19 cellular contexts compared by ENCODE assay signal in genomic region chr21:43708745-43709381, GRCh38. TPM values are rescaled to one million over a fixed set of nuclear protein-coding genes. Genes with fewer than 3 reads are reported as not detected.
DNase-seq lines count a peak whose midpoint lies in the region; ATAC-seq, FAIRE-seq and TF ChIP-seq lines count a peak whose summit lies in the region.
"Had no signal": no experiment of that assay in that cellular context is flagged by ENCODE, and none has a peak within 500 bp of the region (broad histone marks: within the 10 kb centered on the region; RNA-seq: fewer than 3 reads in every experiment).

No MANE protein-coding gene starts in this region.

- no peak for TF ChIP-seq EP300 in K562 (IDR thresholded peaks at IDR 0.05; ENCODE audit: low read length)

- 70% methylated on average over 13 of the region's 13 CpGs for WGBS in K562 (ENCODE audit: insufficient coverage, low coverage, missing lambda C conversion rate)

- H3K4me1 ChIP-seq in K562 (replicated peaks in 1 of 2; ENCODE audit: control insufficient read depth in 2 of 2, insufficient read depth in 2 of 2, low read length in 2 of 2) (peaks cover 8 to 22% of the 10 kb centered on the region in 2 experiments; a peak in 3 of 5 replicates), osteoblast (ENCODE audit: insufficient read depth, low read length) (peaks cover 12% of the 10 kb centered on the region)
- H3K4me1 ChIP-seq: BLaER1 had no signal

- no TSS peak for BruUV-seq in K562 (replicated peaks; lab: Mats Ljungman, UMichigan)

- H3K9me3 ChIP-seq in K562 (replicated peaks; ENCODE audit: control insufficient read depth, insufficient read depth, low read depth, low read length) (no peaks in the 10 kb centered on the region), osteoblast (ENCODE audit: low read depth, low read length) (no peaks in the 10 kb centered on the region)
- H3K9me3 ChIP-seq: BLaER1 had no signal

- DNase-seq in NCI-H146 (lab: John Stamatoyannopoulos, UW): peak; percentile 38
- no peak for DNase-seq in NCI-H146 treated with DMSO at 0.1 percent for 48 hours (lab: John Stamatoyannopoulos, UW; ENCODE audit: unreplicated experiment)
- DNase-seq in HEK293T (ENCODE audit: extremely low spot score): no peak
- no peak for DNase-seq in K562 (ENCODE audit: extremely low read depth in 1 of 4, low spot score in 3 of 4)
- DNase-seq in osteoblast (ENCODE audit: insufficient read length, low spot score, missing footprints): peak; percentile 3
- DNase-seq in activated CD8-positive, alpha-beta memory T cell treated with anti-CD3 and anti-CD28 coated beads, Interleukin-2, amount 10 ng/mL, durations not matched to agents 7 days and 5 days: no peak
- DNase-seq: 8988T; Calu3; CD4-positive, alpha-beta memory T cell; DMS79 treated with DMSO at 0.1 percent for 48 hours; GF-D8; GOT3; H9; HFFc6; KBM-7 had no signal

- POLR2A ChIA-PET in HEK293T (lab: Yijun Ruan, JAX) (no interaction called here), K562 (lab: Yijun Ruan, JAX) (no interaction called here)

- H3K4me3 ChIP-seq in K562: no peak overlapping the region
- no peak overlapping the region for H3K4me3 ChIP-seq in osteoblast (ENCODE audit: insufficient read depth, low read length)
- H3K4me3 ChIP-seq: BLaER1 had no signal

- TF ChIP-seq CTCF in K562 (IDR thresholded peaks at IDR 0.05 in 2 of 3, conservative IDR thresholded peaks at IDR 0.05 in 1 of 3; ENCODE audit: insufficient read depth in 2 of 3, low read depth in 1 of 3, low read length in 3 of 3): no peak
- TF ChIP-seq CTCF in osteoblast (IDR thresholded peaks at IDR 0.05; ENCODE audit: extremely low read depth, low read depth, low read length): no peak

- no peak overlapping the region for H3K4me3 Mint-ChIP-seq in activated CD8-positive, alpha-beta memory T cell treated with anti-CD3 and anti-CD28 coated beads, Interleukin-2, amount 10 ng/mL, durations not matched to agents 7 days and 5 days
- H3K4me3 Mint-ChIP-seq: CD14-positive monocyte, H9, HFFc6 had no signal

- H3K27ac Mint-ChIP-seq in activated CD8-positive, alpha-beta memory T cell treated with anti-CD3 and anti-CD28 coated beads, Interleukin-2, amount 10 ng/mL, durations not matched to agents 7 days and 5 days: no peak overlapping the region
- H3K27ac Mint-ChIP-seq: CD4-positive, alpha-beta memory T cell; H9; HFFc6 had no signal

- H3K36me3 Mint-ChIP-seq in activated CD8-positive, alpha-beta memory T cell treated with anti-CD3 and anti-CD28 coated beads, Interleukin-2, amount 10 ng/mL, durations not matched to agents 7 days and 5 days: no peaks in the 10 kb centered on the region
- H3K36me3 Mint-ChIP-seq: CD14-positive monocyte; CD4-positive, alpha-beta memory T cell had no signal

- TF ChIP-seq POLR2A in K562 (conservative IDR thresholded peaks at IDR 0.05): no peak

- H2AFZ ChIP-seq in K562 (ENCODE audit: low read depth, low read length): no peak overlapping the region
- H2AFZ ChIP-seq in osteoblast (ENCODE audit: low read length): no peak overlapping the region

- H3K9me3 Mint-ChIP-seq in activated CD8-positive, alpha-beta memory T cell treated with anti-CD3 and anti-CD28 coated beads, Interleukin-2, amount 10 ng/mL, durations not matched to agents 7 days and 5 days (ENCODE audit: low read depth): no peaks in the 10 kb centered on the region
- H3K9me3 Mint-ChIP-seq: H9, HFFc6 had no signal

- ATAC-seq in K562: no peak
- ATAC-seq in HG03025 (IDR thresholded peaks at IDR 0.05; ENCODE audit: low FRiP score, unreplicated experiment): no peak
- no peak for ATAC-seq in GM21447 (IDR thresholded peaks at IDR 0.05; ENCODE audit: unreplicated experiment)
- no peak for ATAC-seq in activated CD8-positive, alpha-beta memory T cell treated with anti-CD3 and anti-CD28 coated beads, Interleukin-2, amount 10 ng/mL, durations not matched to agents 7 days and 5 days

- TF ChIP-seq RAD21 in K562 (CRISPR knock-in tag; conservative IDR thresholded peaks at IDR 0.05 in 1 of 2, IDR thresholded peaks at IDR 0.05 in 1 of 2): no peak

- peaks cover 20% of the 10 kb centered on the region for H3K27me3 Mint-ChIP-seq in activated CD8-positive, alpha-beta memory T cell treated with anti-CD3 and anti-CD28 coated beads, Interleukin-2, amount 10 ng/mL, durations not matched to agents 7 days and 5 days

- H3K4me1 Mint-ChIP-seq in activated CD8-positive, alpha-beta memory T cell treated with anti-CD3 and anti-CD28 coated beads, Interleukin-2, amount 10 ng/mL, durations not matched to agents 7 days and 5 days: peaks cover 9% of the 10 kb centered on the region
- H3K4me1 Mint-ChIP-seq: CD4-positive, alpha-beta memory T cell had no signal

- intact Hi-C loops in K562 (cut with micrococcal nuclease): no loop called here

- no peak overlapping the region for H3K4me2 ChIP-seq in K562 (ENCODE audit: insufficient read depth, low read length)
- H3K4me2 ChIP-seq in osteoblast (ENCODE audit: insufficient read depth, low read length): no peak overlapping the region
- H3K4me2 ChIP-seq: BLaER1 had no signal

- no peaks in the 10 kb centered on the region; a peak in 1 of 5 replicates for H3K27me3 ChIP-seq in K562 (ENCODE audit: control insufficient read depth in 2 of 2, insufficient read depth in 2 of 2, low read length in 2 of 2)
- no peaks in the 10 kb centered on the region for H3K27me3 ChIP-seq in osteoblast (ENCODE audit: insufficient read depth, low read length)
- H3K27me3 ChIP-seq: BLaER1 had no signal

- H3K9me1 ChIP-seq in K562 (ENCODE audit: control insufficient read depth, insufficient read depth, low read length): no peaks in the 10 kb centered on the region

- FAIRE-seq in K562 (lab: Jason Lieb, UNC): no peak

- H3K36me3 ChIP-seq in K562 (ENCODE audit: control insufficient read depth, insufficient read depth, low read length) (no peaks in the 10 kb centered on the region), osteoblast (ENCODE audit: insufficient read depth, low read length) (no peaks in the 10 kb centered on the region)
- H3K36me3 ChIP-seq: BLaER1 had no signal

- H4K20me1 ChIP-seq in K562 (replicated peaks; ENCODE audit: control insufficient read depth, insufficient read depth, low read length) (no peaks in the 10 kb centered on the region), osteoblast (ENCODE audit: insufficient read depth, low read length) (no peaks in the 10 kb centered on the region)
- H4K20me1 ChIP-seq: BLaER1 had no signal

- no peak overlapping the region for H3K9ac ChIP-seq in K562 (ENCODE audit: insufficient read depth in 1 of 2, low read depth in 2 of 2, low read length in 2 of 2)
- H3K9ac ChIP-seq: BLaER1 had no signal

- no peaks in the 10 kb centered on the region for H3K79me2 ChIP-seq in K562 (ENCODE audit: control insufficient read depth, insufficient read depth, low read length)
- no peaks in the 10 kb centered on the region for H3K79me2 ChIP-seq in osteoblast (ENCODE audit: insufficient read depth, low read length)

- CTCF ChIA-PET in HEK293T (lab: Yijun Ruan, JAX): no interaction called here
- CTCF ChIA-PET in K562 (lab: Yijun Ruan, JAX; ENCODE audit: low intra/inter-chr PET ratio): no interaction called here
- CTCF ChIA-PET in activated CD8-positive, alpha-beta memory T cell treated with anti-CD3 and anti-CD28 coated beads, Interleukin-2, amount 10 ng/mL, durations not matched to agents 7 days and 5 days (lab: Charles Lee): no interaction called here

- H3K27ac ChIP-seq in K562 (ENCODE audit: extremely low read depth, low read depth, low read length) (no peak overlapping the region), osteoblast (ENCODE audit: low read depth, low read length) (no peak overlapping the region)
- H3K27ac ChIP-seq: BLaER1 had no signal

- in situ Hi-C loops in K562 (cut with MboI): no loop called here

RNA-seq across cellular contexts. Expression of gene PDXK, which starts 10.1 kb away (rescaled TPM):
- total RNA-seq in K562 (2011; cell fraction: chromatin; rRNA removed; ENCODE audit: low replicate concordance): 130 and 265 TPM in 2 replicates
- total RNA-seq in K562 (2011; cell fraction: nucleolus; rRNA removed): 121 and 125 TPM in 2 replicates
- total RNA-seq in K562 (2011; cell fraction: nucleoplasm; rRNA removed): 113 and 116 TPM in 2 replicates
- total RNA-seq in K562 (2014; rRNA removed) (95.1 and 117 TPM in 2 replicates), K562 (2014; rRNA removed; fragmentation: Illumina TruSeq; extraction: Trizol) (57.2 and 71.2 TPM in 2 replicates), K562 (2015; rRNA removed; fragmentation: Illumina TruSeq; extraction: Trizol) (46.8 and 47.5 TPM in 2 replicates), K562 (2021) (162 TPM in 2 replicates), osteoblast (88.4 and 89.4 TPM in 2 replicates)
- polyA plus RNA-seq in K562 (2011; rRNA removed) (135 and 158 TPM in 2 replicates), K562 (2014; fragmentation: Illumina TruSeq; extraction: Trizol) (80.6 and 84.8 TPM in 2 replicates), K562 (2014; fragmentation: Nextera tagmentation; extraction: Ambion mirVana) (1 to 10 TPM; 5.6 to 8.9 TPM), K562 (2014; rRNA removed) (76.5 and 103 TPM in 2 replicates)
- 118 and 126 TPM in 2 replicates for polyA plus RNA-seq in K562 (2011; cell fraction: cytosol; rRNA removed)
- polyA plus RNA-seq in K562 (2011; cell fraction: nucleus; rRNA removed): 116 TPM in 2 replicates
- 82.1 and 83.5 TPM in 2 replicates for polyA plus RNA-seq in K562 (2012)
- 203 and 232 TPM in 2 replicates for polyA minus RNA-seq in K562 (2011; rRNA and poly(A)+ RNA removed)
- 63.0 and 91.6 TPM in 2 replicates for polyA minus RNA-seq in K562 (2011; cell fraction: cytosol; rRNA and poly(A)+ RNA removed)
- 27.7 and 39.5 TPM in 2 replicates for polyA minus RNA-seq in K562 (2011; cell fraction: nucleus; rRNA and poly(A)+ RNA removed)
- total RNA-seq in activated CD8-positive, alpha-beta memory T cell treated with anti-CD3 and anti-CD28 coated beads, Interleukin-2, amount 10 ng/mL, durations not matched to agents 7 days and 5 days: 10 to 100 TPM; 95.3 to 99.6 TPM

RNA-seq across cellular contexts. Expression of gene RRP1B, which starts 49.5 kb away (rescaled TPM):
- total RNA-seq in K562 (2011; cell fraction: chromatin; rRNA removed; ENCODE audit: low replicate concordance): 24.0 and 28.8 TPM in 2 replicates
- total RNA-seq in K562 (2011; cell fraction: nucleolus; rRNA removed): 15.3 and 16.3 TPM in 2 replicates
- 18.6 and 20.9 TPM in 2 replicates for total RNA-seq in K562 (2011; cell fraction: nucleoplasm; rRNA removed)
- total RNA-seq in K562 (2014; rRNA removed) (41.9 and 58.6 TPM in 2 replicates), K562 (2014; rRNA removed; fragmentation: Illumina TruSeq; extraction: Trizol) (43.4 and 46.4 TPM in 2 replicates), K562 (2015; rRNA removed; fragmentation: Illumina TruSeq; extraction: Trizol) (49.7 and 49.8 TPM in 2 replicates), K562 (2021) (66.6 and 66.7 TPM in 2 replicates), osteoblast (17.4 TPM in 2 replicates)
- polyA plus RNA-seq in K562 (2011; rRNA removed) (20.4 and 21.4 TPM in 2 replicates), K562 (2014; fragmentation: Illumina TruSeq; extraction: Trizol) (48.4 and 49.4 TPM in 2 replicates), K562 (2014; fragmentation: Nextera tagmentation; extraction: Ambion mirVana) (1 to 10 TPM; 6.8 to 8.0 TPM), K562 (2014; rRNA removed) (31.3 and 33.1 TPM in 2 replicates)
- polyA plus RNA-seq in K562 (2011; cell fraction: cytosol; rRNA removed): 14.2 and 16.4 TPM in 2 replicates
- polyA plus RNA-seq in K562 (2011; cell fraction: nucleus; rRNA removed): 18.5 and 23.6 TPM in 2 replicates
- polyA plus RNA-seq in K562 (2012): 20.2 and 31.0 TPM in 2 replicates
- 32.2 and 37.5 TPM in 2 replicates for polyA minus RNA-seq in K562 (2011; rRNA and poly(A)+ RNA removed)
- polyA minus RNA-seq in K562 (2011; cell fraction: cytosol; rRNA and poly(A)+ RNA removed): 30.1 and 30.8 TPM in 2 replicates
- 8.1 and 12.1 TPM in 2 replicates for polyA minus RNA-seq in K562 (2011; cell fraction: nucleus; rRNA and poly(A)+ RNA removed)
- total RNA-seq in activated CD8-positive, alpha-beta memory T cell treated with anti-CD3 and anti-CD28 coated beads, Interleukin-2, amount 10 ng/mL, durations not matched to agents 7 days and 5 days: 10 to 100 TPM; 49.1 to 50.4 TPM

RNA-seq across cellular contexts. Expression of gene HSF2BP, which starts 49.6 kb away (rescaled TPM):
- total RNA-seq in K562 (2011; cell fraction: chromatin; rRNA removed; ENCODE audit: low replicate concordance): 0.56 and 0.69 TPM in 2 replicates
- total RNA-seq in K562 (2011; cell fraction: nucleolus; rRNA removed): 0.17 and 0.39 TPM in 2 replicates
- 0.29 and 0.61 TPM in 2 replicates for total RNA-seq in K562 (2011; cell fraction: nucleoplasm; rRNA removed)
- total RNA-seq in K562 (2014; rRNA removed): 0.20 TPM in 1 of 2 replicates, not detected in the other
- 0.19 and 0.22 TPM in 2 replicates for total RNA-seq in K562 (2014; rRNA removed; fragmentation: Illumina TruSeq; extraction: Trizol)
- total RNA-seq in K562 (2015; rRNA removed; fragmentation: Illumina TruSeq; extraction: Trizol): 0.18 and 0.23 TPM in 2 replicates
- 0.22 and 0.55 TPM in 2 replicates for total RNA-seq in K562 (2021)
- 0.20 and 0.30 TPM in 2 replicates for polyA plus RNA-seq in K562 (2011; rRNA removed)
- 0.34 TPM in 2 replicates for polyA plus RNA-seq in K562 (2011; cell fraction: cytosol; rRNA removed)
- polyA plus RNA-seq in K562 (2011; cell fraction: nucleus; rRNA removed): 0.18 and 0.38 TPM in 2 replicates
- polyA plus RNA-seq in K562 (2012): 0.18 and 0.21 TPM in 2 replicates
- polyA plus RNA-seq in K562 (2014; fragmentation: Illumina TruSeq; extraction: Trizol): 0.12 TPM in 1 of 2 replicates, not detected in the other
- polyA plus RNA-seq in K562 (2014; fragmentation: Nextera tagmentation; extraction: Ambion mirVana): under 1 TPM in 1 of 2 experiments, not detected in 1; 0.04 TPM
- 0.53 and 0.57 TPM in 2 replicates for polyA plus RNA-seq in K562 (2014; rRNA removed)
- 0.11 and 0.12 TPM in 2 replicates for polyA minus RNA-seq in K562 (2011; rRNA and poly(A)+ RNA removed)
- not detected in 2 replicates for polyA minus RNA-seq in K562 (2011; cell fraction: cytosol; rRNA and poly(A)+ RNA removed)
- polyA minus RNA-seq in K562 (2011; cell fraction: nucleus; rRNA and poly(A)+ RNA removed): 0.22 and 0.27 TPM in 2 replicates
- 1.8 and 2.1 TPM in 2 replicates for total RNA-seq in osteoblast
- under 1 TPM; 0.21 to 0.47 TPM for total RNA-seq in activated CD8-positive, alpha-beta memory T cell treated with anti-CD3 and anti-CD28 coated beads, Interleukin-2, amount 10 ng/mL, durations not matched to agents 7 days and 5 days

Comparison
In these comparisons a context has a peak if more than half of its experiments do, and no peak if none do; other contexts are left out.
1. DNase-seq: peak in NCI-H146 (single experiment) and osteoblast (single experiment); none in NCI-H146 treated with DMSO at 0.1 percent for 48 hours (single experiment), HEK293T (single experiment), K562 (0 of 4) and activated CD8-positive, alpha-beta memory T cell treated with anti-CD3 and anti-CD28 coated beads, Interleukin-2, amount 10 ng/mL, durations not matched to agents 7 days and 5 days (single experiment).